9 cellular contexts compared by ENCODE assay signal in genomic region chrX:13759152-13759718, GRCh38. TPM values are rescaled to one million over a fixed set of nuclear protein-coding genes. Genes with fewer than 3 reads are reported as not detected.
DNase-seq lines count a peak whose midpoint lies in the region; ATAC-seq and TF ChIP-seq lines count a peak whose summit lies in the region.
"Had no signal": no experiment of that assay in that cellular context is flagged by ENCODE, and none has a peak within 500 bp of the region (broad histone marks: within the 10 kb centered on the region; RNA-seq: fewer than 3 reads in every experiment).

No MANE protein-coding gene starts in this region.

- H3K4me1 ChIP-seq in spleen (peaks cover 6 to 87% (median 41%) of the 10 kb centered on the region in 6 donors), colonic mucosa (no peaks in the 10 kb centered on the region)

- H3K36me3 ChIP-seq in spleen (peaks cover 0 to 88% (median 37%) of the 10 kb centered on the region in 6 donors), colonic mucosa (no peaks in the 10 kb centered on the region)

- H3K9ac ChIP-seq in colonic mucosa (ENCODE audit: low read depth in 2 of 2, low read length in 2 of 2) = no peak overlapping the region

- H3K27ac ChIP-seq in spleen (peak overlapping the region in 7 of 8 donors; percentile 8 to 82 (median 70)), colonic mucosa (no peak overlapping the region)

- no peaks in the 10 kb centered on the region for H3K27me3 ChIP-seq in spleen (replicated peaks in 1 of 7)
- no peaks in the 10 kb centered on the region for H3K27me3 ChIP-seq in colonic mucosa

- TF ChIP-seq CTCF in spleen (IDR thresholded peaks at IDR 0.05 in 8 of 11, conservative IDR thresholded peaks at IDR 0.05 in 3 of 11) = no peak
- no peak for TF ChIP-seq CTCF in colonic mucosa (IDR thresholded peaks at IDR 0.05)

- whole genome bisulfite sequencing in spleen, 5 donors = 22 to 59% (median 54%) methylated on average over 4 to 8 of the region's 8 CpGs

- H3K9me3 ChIP-seq in spleen (no peaks in the 10 kb centered on the region), colonic mucosa (no peaks in the 10 kb centered on the region)

- DNase-seq in Kasumi-1 (lab: John Stamatoyannopoulos, UW) (peak; percentile 2 to 19), spleen (no peak), HEK293T (ENCODE audit: extremely low spot score) (no peak), SW480 (ENCODE audit: low spot score) (no peak), colonic mucosa (no peak)
- DNase-seq: activated CD4-positive, alpha-beta T cell treated with anti-CD3 and anti-CD28 coated beads, Interleukin-2, amount 50 U/mL, for 1 hour; NCI-H2227 treated with DMSO at 0.1 percent for 48 hours had no signal

- no peak for TF ChIP-seq POLR2A in spleen (IDR thresholded peaks at IDR 0.05)

- POLR2A ChIA-PET in HEK293T (lab: Yijun Ruan, JAX) = no interaction called here

- H3K4me3 ChIP-seq in spleen (peak overlapping the region in 1 of 8 donors; percentile 25), colonic mucosa (no peak overlapping the region)

- CTCF ChIA-PET in HEK293T (lab: Yijun Ruan, JAX) = no interaction called here

- ATAC-seq in GM19035 (IDR thresholded peaks at IDR 0.05; ENCODE audit: unreplicated experiment) = peak; percentile 62
- ATAC-seq in HG02763 (IDR thresholded peaks at IDR 0.05; ENCODE audit: unreplicated experiment) = peak; percentile 70

- intact Hi-C loops in spleen (cut with DNase I; ENCODE audit: low total_unique reads) = loop anchor here (10.0 kb wide), 2 partner anchors 104 to 276 kb away; partner anchors contain the start of gene TCEANC
- intact Hi-C loops in colonic mucosa (cut with DNase I) = loop anchor here (10.0 kb wide), 1 partner anchor 244 kb away; no protein-coding TSS in a partner anchor

TF ChIP-seq in HEK293T, 16 proteins besides CTCF, POLR2A, EP300 and RAD21:
- TF ChIP-seq ZNF384 (IDR thresholded peaks at IDR 0.05) = no peak

RNA-seq across cellular contexts. Expression of gene OFD1, which starts 24.7 kb away (rescaled TPM):
- total RNA-seq in spleen = 10 to 100 TPM; 33.6 to 54.8 (median 47.7) TPM
- 100 to 1,000 TPM in 1 of 3 donors, 10 to 100 TPM in 2; 52.1 to 138 (median 54.0) TPM for polyA plus RNA-seq in spleen
- total RNA-seq in colonic mucosa = 10 to 100 TPM; 29.9 to 35.5 TPM

RNA-seq across cellular contexts. Expression of gene TRAPPC2, which starts 24.8 kb away (rescaled TPM):
- total RNA-seq in spleen = 10 to 100 TPM; 21.2 to 29.5 (median 23.8) TPM
- 10 to 100 TPM; 10.8 to 12.0 (median 11.2) TPM for polyA plus RNA-seq in spleen
- total RNA-seq in colonic mucosa = 10 to 100 TPM; 20.4 to 20.9 TPM

RNA-seq across cellular contexts. Expression of gene GPM6B, which starts 57.7 kb away (rescaled TPM):
- total RNA-seq in spleen (10 to 100 TPM in 6 of 7 donors, 1 to 10 TPM in 1; 6.3 to 67.1 (median 30.0) TPM), colonic mucosa (1 to 10 TPM; 2.7 to 8.6 TPM)
- 1 to 10 TPM; 2.0 to 7.9 (median 3.6) TPM for polyA plus RNA-seq in spleen

Comparison
In these comparisons a context has a peak if more than half of its experiments do, and no peak if none do; other contexts are left out.
1. DNase-seq: peak in Kasumi-1 (2 of 2); none in spleen (single experiment), HEK293T (single experiment), SW480 (single experiment) and colonic mucosa (single experiment).